9 cellular contexts compared by ENCODE assay signal in genomic region chr2:205721057-205721767, GRCh38. TPM values are rescaled to one million over a fixed set of nuclear protein-coding genes. Genes with fewer than 3 reads are reported as not detected.
A peak's percentile ranks its signal among the peaks of the same experiment; 100 is the strongest.
DNase-seq lines count a peak whose midpoint lies in the region; TF ChIP-seq lines count a peak whose summit lies in the region.
"Had no signal": no experiment of that assay in that cellular context is flagged by ENCODE, and none has a peak within 500 bp of the region (broad histone marks: within the 10 kb centered on the region; RNA-seq: fewer than 3 reads in every experiment).

No MANE protein-coding gene starts in this region.

- TF ChIP-seq CTCF in stomach (IDR thresholded peaks at IDR 0.05) (no peak), colonic mucosa (IDR thresholded peaks at IDR 0.05) (no peak)

- H3K36me3 ChIP-seq in stomach (peaks cover 14 to 48% (median 38%) of the 10 kb centered on the region in 4 donors), colonic mucosa (no peaks in the 10 kb centered on the region)

- H3K27me3 ChIP-seq in stomach = no peaks in the 10 kb centered on the region
- no peaks in the 10 kb centered on the region for H3K27me3 ChIP-seq in colonic mucosa

- TF ChIP-seq POLR2A in stomach (IDR thresholded peaks at IDR 0.05) = no peak

- H3K4me1 ChIP-seq in stomach (peaks cover 6 to 74% (median 34%) of the 10 kb centered on the region in 4 donors), colonic mucosa (no peaks in the 10 kb centered on the region)

- TF ChIP-seq EP300 in stomach (IDR thresholded peaks at IDR 0.05) = no peak

- H3K4me3 ChIP-seq in Jurkat, Clone E6-1 (ENCODE audit: low read length) = no peak overlapping the region
- H3K4me3 ChIP-seq in stomach (no peak overlapping the region), colonic mucosa (no peak overlapping the region)

- intact Hi-C loops in stomach (cut with DNase I; ENCODE audit: low total_unique reads) (no loop called here), colonic mucosa (cut with DNase I) (no loop called here)

- DNase-seq in DMS79 treated with DMSO at 0.1 percent for 48 hours (lab: John Stamatoyannopoulos, UW) = peak; percentile 20
- no peak for DNase-seq in DMS79 (lab: John Stamatoyannopoulos, UW)
- peak; percentile 17 for DNase-seq in Jurkat, Clone E6-1 (ENCODE audit: low read depth, low spot score)
- DNase-seq in dermis blood vessel endothelial cell = peak; percentile 59
- DNase-seq in retina = peak; percentile 77
- DNase-seq in stomach = no peak
- no peak for DNase-seq in colonic mucosa
- no peak for DNase-seq in cerebellar nuclear complex (lab: John Stamatoyannopoulos, UW)
- DNase-seq: activated T-cell treated with anti-CD3 and anti-CD28 coated beads for 4 hours had no signal

- no peak overlapping the region for H3K9ac ChIP-seq in colonic mucosa (ENCODE audit: low read depth in 2 of 2, low read length in 2 of 2)

- peak overlapping the region in 1 of 5 donors; percentile 28 for H3K27ac ChIP-seq in stomach
- no peak overlapping the region for H3K27ac ChIP-seq in colonic mucosa

- WGBS in stomach, 5 donors = 83 to 90% (median 87%) methylated on average over 14 of the region's 14 CpGs

- H3K9me3 ChIP-seq in stomach (no peaks in the 10 kb centered on the region), colonic mucosa (no peaks in the 10 kb centered on the region)

RNA-seq across cellular contexts. Expression of gene NRP2, which starts 38.9 kb away (rescaled TPM):
- 0.80 TPM for polyA plus RNA-seq in Jurkat, Clone E6-1 (2012; ENCODE audit: insufficient read depth, insufficient read length)
- total RNA-seq in dermis blood vessel endothelial cell = 165 and 254 TPM in 2 replicates
- 100 to 1,000 TPM in 2 of 5 donors, 10 to 100 TPM in 3; 21.0 to 166 (median 56.9) TPM for total RNA-seq in stomach
- 10 to 100 TPM in 1 of 3 donors, 1 to 10 TPM in 1, under 1 TPM in 1; 0.92 to 13.2 (median 2.9) TPM for polyA plus RNA-seq in stomach
- total RNA-seq in colonic mucosa = 10 to 100 TPM in 1 of 2 donors, 1 to 10 TPM in 1; 5.4 to 25.2 TPM

Comparison
In these comparisons a context has a peak if more than half of its experiments do, and no peak if none do; other contexts are left out.
1. DNase-seq: peak in DMS79 treated with DMSO at 0.1 percent for 48 hours (single experiment), Jurkat, Clone E6-1 (single experiment), dermis blood vessel endothelial cell (single experiment) and retina (single experiment); none in DMS79 (single experiment), stomach (single experiment), colonic mucosa (single experiment) and cerebellar nuclear complex (0 of 2).